Comparison of ENCODE assay signal across 15 cellular contexts in the genomic region with DNA sequence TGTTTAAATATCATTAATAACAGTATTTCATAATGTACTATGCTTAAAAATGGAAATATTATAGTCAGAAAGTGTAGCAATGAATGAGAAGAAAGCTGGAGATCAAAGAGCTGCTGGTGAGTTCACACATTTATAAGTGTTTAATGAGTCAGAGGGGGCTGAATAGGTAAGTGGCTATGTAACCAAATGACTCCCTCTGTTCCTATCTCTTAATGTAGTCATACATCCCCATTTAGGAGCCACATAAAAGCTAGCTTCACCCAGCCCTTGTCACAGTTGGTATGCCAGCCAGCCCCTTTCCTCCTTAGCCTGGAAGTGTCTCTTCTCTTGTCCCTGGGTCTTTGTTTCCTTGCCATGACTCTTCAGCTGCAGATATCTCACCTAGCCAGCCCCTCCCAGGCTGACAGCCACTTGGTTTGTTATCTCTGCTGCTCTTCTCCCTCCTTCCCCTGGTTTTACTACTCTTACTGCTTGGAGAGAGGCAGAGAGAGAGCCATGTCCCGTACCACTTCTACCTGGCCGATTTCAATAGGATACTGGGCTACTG.
DNase-seq lines count a peak whose midpoint lies in the region; ATAC-seq and TF ChIP-seq lines count a peak whose summit lies in the region.
"Had no signal": no experiment of that assay in that cellular context is flagged by ENCODE, and none has a peak within 500 bp of the region (broad histone marks: within the 10 kb centered on the region; RNA-seq: fewer than 3 reads in every experiment).

No MANE protein-coding gene starts in this region.

- TF ChIP-seq POLR2A in gastroesophageal sphincter (IDR thresholded peaks at IDR 0.05) = no peak

- DNase-seq in NCI-H748 (lab: John Stamatoyannopoulos, UW; ENCODE audit: unreplicated experiment) (peak; percentile 58), NCI-H748 treated with DMSO at 0.1 percent for 48 hours (lab: John Stamatoyannopoulos, UW) (no peak), NCI-H2029 (lab: John Stamatoyannopoulos, UW) (peak; percentile 10), SW480 (ENCODE audit: low spot score) (peak; percentile 90), lung (ENCODE audit: low spot score) (no peak), SHP77 (lab: John Stamatoyannopoulos, UW) (no peak)
- DNase-seq in NK-92 treated with Interleukin-12 subunit alpha and Interleukin-12 subunit beta, amount 100 ng/mL, for 24 hours (lab: John Stamatoyannopoulos, UW) = no peak
- DNase-seq: H9, MG63, NCI-H1417 treated with DMSO at 0.1 percent for 48 hours, NCI-H524 treated with DMSO at 0.1 percent for 48 hours, Right ventricle myocardium superior had no signal

- no peak for TF ChIP-seq CTCF in lung (IDR thresholded peaks at IDR 0.05; ENCODE audit: control extremely low read depth, extremely low read depth)
- TF ChIP-seq CTCF in gastroesophageal sphincter (IDR thresholded peaks at IDR 0.05) = no peak

- H3K36me3 ChIP-seq in lung (ENCODE audit: control insufficient read depth in 2 of 2, insufficient read depth in 2 of 2, low read length in 2 of 2) (no peaks in the 10 kb centered on the region), gastroesophageal sphincter (no peaks in the 10 kb centered on the region)
- H3K36me3 ChIP-seq: MG63 had no signal

- no peak for TF ChIP-seq EP300 in gastroesophageal sphincter (IDR thresholded peaks at IDR 0.05)

- H3K9me3 ChIP-seq in lung (ENCODE audit: control insufficient read depth in 2 of 2, insufficient read depth in 1 of 2, low read length in 1 of 2) (no peaks in the 10 kb centered on the region), gastroesophageal sphincter (no peaks in the 10 kb centered on the region)
- H3K9me3 ChIP-seq: A549, MG63 had no signal

- WGBS in lung, 2 donors = 64 to 71% methylated on average over 2 of the region's 2 CpGs
- WGBS in gastroesophageal sphincter (ENCODE audit: low coverage in 1 of 2), 2 donors = 85 to 94% methylated on average over 2 of the region's 2 CpGs

- H3K27me3 ChIP-seq in lung (ENCODE audit: control insufficient read depth, insufficient read depth) = no peaks in the 10 kb centered on the region
- H3K27me3 ChIP-seq in gastroesophageal sphincter = no peaks in the 10 kb centered on the region
- H3K27me3 ChIP-seq: MG63 had no signal

- H3K4me1 ChIP-seq in lung (ENCODE audit: control insufficient read depth in 2 of 2, insufficient read depth in 2 of 2, low read length in 2 of 2) (no peaks in the 10 kb centered on the region), gastroesophageal sphincter (no peaks in the 10 kb centered on the region)
- H3K4me1 ChIP-seq: A549 had no signal

- ATAC-seq in lung (ENCODE audit: insufficient read depth, low FRiP score) (peak; percentile 29), gastroesophageal sphincter (no peak)
- ATAC-seq: A549, Panc1 had no signal

- H3K4me3 ChIP-seq in lung (no peak overlapping the region), gastroesophageal sphincter (no peak overlapping the region)
- H3K4me3 ChIP-seq: A549, MG63 had no signal

- H3K27ac ChIP-seq in lung (ENCODE audit: low read depth in 1 of 2, low read length in 1 of 2) (no peak overlapping the region), gastroesophageal sphincter (no peak overlapping the region)
- H3K27ac ChIP-seq: A549 had no signal

Comparison
In these comparisons a context has a peak if more than half of its experiments do, and no peak if none do; other contexts are left out.
1. DNase-seq: peak in NCI-H748 (single experiment), NCI-H2029 (single experiment) and SW480 (single experiment); none in NCI-H748 treated with DMSO at 0.1 percent for 48 hours (single experiment), lung (single experiment), SHP77 (0 of 2) and NK-92 treated with Interleukin-12 subunit alpha and Interleukin-12 subunit beta, amount 100 ng/mL, for 24 hours (single experiment).